8 cellular contexts compared by ENCODE assay signal in genomic region chr5:83076742-83077661, GRCh38. TPM values are rescaled to one million over a fixed set of nuclear protein-coding genes. Genes with fewer than 3 reads are reported as not detected.
DNase-seq lines count a peak whose midpoint lies in the region; ATAC-seq and TF ChIP-seq lines count a peak whose summit lies in the region.

TSS of gene TMEM167A (minus strand) at chr5:83077394. CDS start at chr5:83077323, 71 bp downstream.
TSS of gene XRCC4 (plus strand) at chr5:83077547. CDS start at chr5:83104920, 27,373 bp downstream.

- peak within 1 kb of the TSS; percentile 96 for H3K27ac Mint-ChIP-seq in activated naive CD8-positive, alpha-beta T cell treated with anti-CD3 and anti-CD28 coated beads, Interleukin-2, amount 10 ng/mL, durations not matched to agents 7 days and 5 days
- peak within 1 kb of the TSS; percentile 99 for H3K27ac Mint-ChIP-seq in osteocyte (ENCODE audit: unreplicated experiment)

- H3K9me2 ChIP-seq in SU-DHL-6 (replicated peaks; ENCODE audit: insufficient read depth, low read length) = no peaks in the 10 kb centered on the region

- H3K9me3 ChIP-seq in SU-DHL-6 (ENCODE audit: insufficient read depth, low read length) (no peaks in the 10 kb centered on the region), thymus (ENCODE audit: control insufficient read depth) (no peaks in the 10 kb centered on the region)

- H3K79me2 ChIP-seq in SU-DHL-6 (ENCODE audit: insufficient read depth, low read length) = peaks cover 76% of the 10 kb centered on the region

- H4K20me1 ChIP-seq in SU-DHL-6 (ENCODE audit: low read depth, low read length) = peaks cover 5% of the 10 kb centered on the region; the same call in 1 of the 2 replicates

- H3K36me3 ChIP-seq in SU-DHL-6 (ENCODE audit: low read length) (no peaks in the 10 kb centered on the region; the same call in 1 of the 2 replicates), thymus (ENCODE audit: control insufficient read depth, insufficient read depth) (no peaks in the 10 kb centered on the region)

- TF ChIP-seq CTCF in SU-DHL-6 (IDR thresholded peaks at IDR 0.05; ENCODE audit: insufficient read depth, low read length, poor library complexity, severe bottlenecking) (no peak), osteocyte (IDR thresholded peaks at IDR 0.05) (no peak)

- H3K4me3 ChIP-seq in SU-DHL-6 (ENCODE audit: insufficient read depth, low read length, poor library complexity, severe bottlenecking) (peak within 1 kb of the TSS; percentile 97), thymus (ENCODE audit: low read length) (peak within 1 kb of the TSS; percentile 99)

- ATAC-seq in HG02678 (IDR thresholded peaks at IDR 0.05; ENCODE audit: unreplicated experiment) = peak; percentile 98
- ATAC-seq in activated naive CD8-positive, alpha-beta T cell treated with anti-CD3 and anti-CD28 coated beads, Interleukin-2, amount 10 ng/mL, durations not matched to agents 7 days and 5 days (ENCODE audit: low read depth) = peak; percentile 99

- intact Hi-C loops in head of caudate nucleus (cut with DNase I) = loop anchor here (5.0 kb wide), 1 partner anchor 40 kb away; no protein-coding TSS in a partner anchor

- H3K4me3 Mint-ChIP-seq in activated naive CD8-positive, alpha-beta T cell treated with anti-CD3 and anti-CD28 coated beads, Interleukin-2, amount 10 ng/mL, durations not matched to agents 7 days and 5 days = peak within 1 kb of the TSS; percentile 95
- peak within 1 kb of the TSS; percentile 97 for H3K4me3 Mint-ChIP-seq in osteocyte (ENCODE audit: unreplicated experiment)

- no peaks in the 10 kb centered on the region for H3K27me3 Mint-ChIP-seq in activated naive CD8-positive, alpha-beta T cell treated with anti-CD3 and anti-CD28 coated beads, Interleukin-2, amount 10 ng/mL, durations not matched to agents 7 days and 5 days
- no peaks in the 10 kb centered on the region for H3K27me3 Mint-ChIP-seq in osteocyte (ENCODE audit: unreplicated experiment)

- TF ChIP-seq POLR2A in GM10847 (IDR thresholded peaks at IDR 0.05; ENCODE audit: extremely low read depth, insufficient read length) = peak; percentile 92

- H2AFZ ChIP-seq in SU-DHL-6 (ENCODE audit: low read depth, low read length, severe bottlenecking) = peak within 1 kb of the TSS; percentile 85

- peaks cover 6% of the 10 kb centered on the region for H3K4me1 ChIP-seq in thymus (ENCODE audit: control insufficient read depth, insufficient read depth, low read length)

- peaks cover 22% of the 10 kb centered on the region for H3K36me3 Mint-ChIP-seq in activated naive CD8-positive, alpha-beta T cell treated with anti-CD3 and anti-CD28 coated beads, Interleukin-2, amount 10 ng/mL, durations not matched to agents 7 days and 5 days
- peaks cover 5% of the 10 kb centered on the region for H3K36me3 Mint-ChIP-seq in osteocyte (ENCODE audit: unreplicated experiment)

- H3K4me1 Mint-ChIP-seq in activated naive CD8-positive, alpha-beta T cell treated with anti-CD3 and anti-CD28 coated beads, Interleukin-2, amount 10 ng/mL, durations not matched to agents 7 days and 5 days = peaks cover 19% of the 10 kb centered on the region
- H3K4me1 Mint-ChIP-seq in osteocyte (ENCODE audit: unreplicated experiment) = peaks cover 39% of the 10 kb centered on the region

- no peaks in the 10 kb centered on the region for H3K27me3 ChIP-seq in SU-DHL-6 (ENCODE audit: low read length)
- no peaks in the 10 kb centered on the region for H3K27me3 ChIP-seq in thymus (ENCODE audit: control insufficient read depth, insufficient read depth)

- H3K9ac ChIP-seq in SU-DHL-6 (ENCODE audit: low read length) = peak within 1 kb of the TSS; percentile 88

- under 1% methylated on average over 44 of the region's 44 CpGs for WGBS in thymus

- H3K4me2 ChIP-seq in SU-DHL-6 (ENCODE audit: low read depth, low read length, poor library complexity, severe bottlenecking) = peak within 1 kb of the TSS; percentile 91

- POLR2A ChIA-PET in activated naive CD8-positive, alpha-beta T cell treated with anti-CD3 and anti-CD28 coated beads, Interleukin-2, amount 10 ng/mL, durations not matched to agents 7 days and 5 days (lab: Charles Lee) = interaction anchor here (0.5 to 1.6 kb wide), 8 partner anchors 11 to 799 kb away, joined by 3 to 6 read pairs (median 4); partner anchors contain the start of gene RPS23

- peak; percentile 87 for DNase-seq in NCI-H128 (lab: John Stamatoyannopoulos, UW; ENCODE audit: unreplicated experiment)
- peak; percentile 87 for DNase-seq in activated naive CD8-positive, alpha-beta T cell treated with anti-CD3 and anti-CD28 coated beads, Interleukin-2, amount 10 ng/mL, durations not matched to agents 7 days and 5 days
- DNase-seq in head of caudate nucleus = peak; percentile 92 to 99 (median 98)
- peak; percentile 97 for DNase-seq in osteocyte (ENCODE audit: extremely low spot score, unreplicated experiment)

- H3K27ac ChIP-seq in SU-DHL-6 (ENCODE audit: low read depth, low read length) = peak within 1 kb of the TSS; percentile 75
- H3K27ac ChIP-seq in thymus (ENCODE audit: low read depth) = peak within 1 kb of the TSS; percentile 94

- H3F3A ChIP-seq in SU-DHL-6 (ENCODE audit: insufficient read depth) = no peaks in the 10 kb centered on the region

- H3K9me3 Mint-ChIP-seq in activated naive CD8-positive, alpha-beta T cell treated with anti-CD3 and anti-CD28 coated beads, Interleukin-2, amount 10 ng/mL, durations not matched to agents 7 days and 5 days = no peaks in the 10 kb centered on the region
- H3K9me3 Mint-ChIP-seq in osteocyte (ENCODE audit: unreplicated experiment) = no peaks in the 10 kb centered on the region

RNA-seq across cellular contexts. Expression of gene TMEM167A, which starts in this region (rescaled TPM):
- 10 to 100 TPM; 63.8 to 68.4 TPM for total RNA-seq in activated naive CD8-positive, alpha-beta T cell treated with anti-CD3 and anti-CD28 coated beads, Interleukin-2, amount 10 ng/mL, durations not matched to agents 7 days and 5 days
- total RNA-seq in osteocyte = 70.9 and 72.1 TPM in 2 replicates
- polyA plus RNA-seq in thymus = 44.8 TPM

RNA-seq across cellular contexts. Expression of gene XRCC4, which starts in this region (rescaled TPM):
- 10 to 100 TPM in 1 of 2 experiments, 1 to 10 TPM in 1; 9.3 to 10.7 TPM for total RNA-seq in activated naive CD8-positive, alpha-beta T cell treated with anti-CD3 and anti-CD28 coated beads, Interleukin-2, amount 10 ng/mL, durations not matched to agents 7 days and 5 days
- 4.2 and 5.1 TPM in 2 replicates for total RNA-seq in osteocyte
- polyA plus RNA-seq in thymus = 12.5 TPM

Comparison
In these comparisons a context has a peak if more than half of its experiments do, and no peak if none do; other contexts are left out.
1. Peak in every context shown above with its lines: DNase-seq, ATAC-seq, H3K4me3 ChIP-seq and H3K27ac ChIP-seq.